Comparison of ENCODE assay signal across 13 cellular contexts in genomic region chr13:67138937-67139336, GRCh38.
A peak's percentile ranks its signal among the peaks of the same experiment; 100 is the strongest.
DNase-seq lines count a peak whose midpoint lies in the region; ATAC-seq, FAIRE-seq and TF ChIP-seq lines count a peak whose summit lies in the region.
"Had no signal": no experiment of that assay in that cellular context is flagged by ENCODE, and none has a peak within 500 bp of the region (broad histone marks: within the 10 kb centered on the region; RNA-seq: fewer than 3 reads in every experiment).

No MANE protein-coding gene starts in this region.

- H3K4me1 ChIP-seq in OCI-LY1 (ENCODE audit: insufficient read depth, low read length, severe bottlenecking) (peaks cover 50% of the 10 kb centered on the region), upper lobe of right lung (peaks cover 6% of the 10 kb centered on the region), HAP-1 (peaks cover 4% of the 10 kb centered on the region; the same call in 1 of the 2 replicates)

- no peaks in the 10 kb centered on the region for H3K9me3 ChIP-seq in OCI-LY1 (ENCODE audit: low read length)
- H3K9me3 ChIP-seq in neural cell (ENCODE audit: low read length): no peaks in the 10 kb centered on the region
- no peaks in the 10 kb centered on the region for H3K9me3 ChIP-seq in upper lobe of right lung
- H3K9me3 ChIP-seq in HAP-1: no peaks in the 10 kb centered on the region
- H3K9me3 ChIP-seq: BE2C had no signal

- H4K20me1 ChIP-seq in OCI-LY1 (ENCODE audit: insufficient read depth, low read length) (no peaks in the 10 kb centered on the region), neural cell (ENCODE audit: insufficient read depth) (no peaks in the 10 kb centered on the region)

- H3K27ac ChIP-seq in OCI-LY1 (ENCODE audit: low read depth, low read length, poor library complexity, severe bottlenecking) (no peak overlapping the region), neural cell (ENCODE audit: low read length) (no peak overlapping the region), upper lobe of right lung (no peak overlapping the region)
- H3K27ac ChIP-seq: C4-2B, GM23248 had no signal

- H3K4me3 ChIP-seq in OCI-LY1 (ENCODE audit: low read depth, low read length, poor library complexity, severe bottlenecking) (no peak overlapping the region), neural cell (ENCODE audit: low read length) (no peak overlapping the region), upper lobe of right lung (no peak overlapping the region), H7 (ENCODE audit: insufficient read depth, low read depth, low read length) (no peak overlapping the region), HAP-1 (no peak overlapping the region)
- H3K4me3 ChIP-seq: GM23248 had no signal

- no peak for TF ChIP-seq RAD21 in neural cell (conservative IDR thresholded peaks at IDR 0.05)

- H3K27me3 ChIP-seq in OCI-LY1 (ENCODE audit: insufficient read depth, low read length): no peaks in the 10 kb centered on the region
- H3K27me3 ChIP-seq in neural cell (ENCODE audit: insufficient read depth, low read depth, low read length): peaks cover 3% of the 10 kb centered on the region
- no peaks in the 10 kb centered on the region for H3K27me3 ChIP-seq in upper lobe of right lung
- no peaks in the 10 kb centered on the region for H3K27me3 ChIP-seq in H7 (ENCODE audit: control insufficient read depth, insufficient read depth, low read length)
- no peaks in the 10 kb centered on the region for H3K27me3 ChIP-seq in HAP-1 (ENCODE audit: low read depth)
- H3K27me3 ChIP-seq: BE2C had no signal

- H3F3A ChIP-seq in OCI-LY1 (ENCODE audit: insufficient read depth, low read length): no peaks in the 10 kb centered on the region
- peaks cover 6% of the 10 kb centered on the region for H3F3A ChIP-seq in neural cell (ENCODE audit: insufficient read depth, low read length, poor library complexity, severe bottlenecking)

- TF ChIP-seq CTCF in D721Med (IDR thresholded peaks at IDR 0.05; ENCODE audit: insufficient read depth, missing control alignments): no peak
- TF ChIP-seq CTCF in OCI-LY1 (IDR thresholded peaks at IDR 0.05; ENCODE audit: low read length): no peak
- no peak for TF ChIP-seq CTCF in neural cell (IDR thresholded peaks at IDR 0.05; ENCODE audit: poor library complexity, severe bottlenecking)
- no peak for TF ChIP-seq CTCF in upper lobe of right lung (IDR thresholded peaks at IDR 0.05)

- H3K36me3 ChIP-seq in OCI-LY1 (ENCODE audit: insufficient read depth, low read length): no peaks in the 10 kb centered on the region
- H3K36me3 ChIP-seq in neural cell (ENCODE audit: insufficient read depth, low read length): no peaks in the 10 kb centered on the region
- no peaks in the 10 kb centered on the region for H3K36me3 ChIP-seq in upper lobe of right lung
- no peaks in the 10 kb centered on the region for H3K36me3 ChIP-seq in H7 (replicated peaks; ENCODE audit: control insufficient read depth, insufficient read depth, low read length)
- H3K36me3 ChIP-seq in HAP-1 (replicated peaks): no peaks in the 10 kb centered on the region
- H3K36me3 ChIP-seq: BE2C had no signal

- in situ Hi-C loops in HAP-1 (cut with MboI; ENCODE audit: low sequenced_read_pairs): no loop called here

- TF ChIP-seq EP300 in neural cell (conservative IDR thresholded peaks at IDR 0.05; ENCODE audit: poor library complexity, severe bottlenecking): peak; percentile 97

- H3K9me2 ChIP-seq in OCI-LY1 (ENCODE audit: low read depth, low read length): no peaks in the 10 kb centered on the region
- H3K9me2 ChIP-seq in neural cell (ENCODE audit: insufficient read depth, low read length): no peaks in the 10 kb centered on the region

- H3K4me2 ChIP-seq in OCI-LY1 (ENCODE audit: low read length): no peak overlapping the region
- no peak overlapping the region for H3K4me2 ChIP-seq in neural cell (ENCODE audit: low read length)

- DNase-seq in D721Med (ENCODE audit: insufficient read length, low spot score) (no peak), NCI-H524 (lab: John Stamatoyannopoulos, UW) (peak; percentile 50 to 81), upper lobe of right lung (no peak), H7 (no peak), HAP-1 (ENCODE audit: low spot score in 2 of 2) (no peak)
- DNase-seq: BE2C; CD4-positive, alpha-beta memory T cell; DMS53; GM23248; H9 had no signal

- H2AFZ ChIP-seq in OCI-LY1 (ENCODE audit: low read length) (peak overlapping the region; percentile 65; the same call in 1 of the 2 replicates), neural cell (ENCODE audit: low read depth, low read length) (no peak overlapping the region)
- H2AFZ ChIP-seq: GM23248 had no signal

- no peak for ATAC-seq in upper lobe of right lung

- H3K9ac ChIP-seq in OCI-LY1 (ENCODE audit: low read length): no peak overlapping the region
- H3K9ac ChIP-seq in neural cell (ENCODE audit: low read length): no peak overlapping the region
- H3K9ac ChIP-seq: GM23248 had no signal

- peak; percentile 81 for FAIRE-seq in D721Med (lab: Jason Lieb, UNC)

- H3K79me2 ChIP-seq in OCI-LY1 (ENCODE audit: insufficient read depth, low read length): no peaks in the 10 kb centered on the region
- no peaks in the 10 kb centered on the region for H3K79me2 ChIP-seq in neural cell (replicated peaks; ENCODE audit: insufficient read depth, low read length)

- intact Hi-C loops in upper lobe of right lung (cut with DNase I): no loop called here

TF ChIP-seq in neural cell, 6 proteins besides CTCF, POLR2A, EP300 and RAD21:
- TF ChIP-seq POLR2AphosphoS5 (IDR thresholded peaks at IDR 0.05) (peak; percentile 86), TAF1 (IDR thresholded peaks at IDR 0.05; ENCODE audit: low read depth) (no peak)

Comparison
In these comparisons a context has a peak if more than half of its experiments do, and no peak if none do; other contexts are left out.
1. DNase-seq: peak in NCI-H524 (2 of 2); none in D721Med (single experiment), upper lobe of right lung (single experiment), H7 (single experiment) and HAP-1 (0 of 2).